1 cellular context compared by ENCODE assay signal in genomic region chr15:68192117-68192516, GRCh38.
TF ChIP-seq lines count a peak whose summit lies in the region.

No MANE protein-coding gene starts in this region.

TF ChIP-seq in WTC11, 78 proteins besides CTCF, POLR2A, EP300 and RAD21 (continued from another document):
- TF ChIP-seq, protein P1, sequence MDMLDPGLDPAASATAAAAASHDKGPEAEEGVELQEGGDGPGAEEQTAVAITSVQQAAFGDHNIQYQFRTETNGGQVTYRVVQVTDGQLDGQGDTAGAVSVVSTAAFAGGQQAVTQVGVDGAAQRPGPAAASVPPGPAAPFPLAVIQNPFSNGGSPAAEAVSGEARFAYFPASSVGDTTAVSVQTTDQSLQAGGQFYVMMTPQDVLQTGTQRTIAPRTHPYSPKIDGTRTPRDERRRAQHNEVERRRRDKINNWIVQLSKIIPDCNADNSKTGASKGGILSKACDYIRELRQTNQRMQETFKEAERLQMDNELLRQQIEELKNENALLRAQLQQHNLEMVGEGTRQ (CRISPR knock-in tag; IDR thresholded peaks at IDR 0.05) = no peak
- TF ChIP-seq E2F1 (CRISPR knock-in tag; IDR thresholded peaks at IDR 0.05) (no peak), ZNF138 (CRISPR knock-in tag; conservative IDR thresholded peaks at IDR 0.05) (no peak), NR2C2 (CRISPR knock-in tag; IDR thresholded peaks at IDR 0.05) (no peak), ZNF416 (CRISPR knock-in tag; IDR thresholded peaks at IDR 0.05) (no peak), ATF1 (CRISPR knock-in tag; IDR thresholded peaks at IDR 0.05) (no peak), SMAD3 (CRISPR knock-in tag; IDR thresholded peaks at IDR 0.05; ENCODE audit: borderline replicate concordance) (no peak)
- TF ChIP-seq, protein P2, sequence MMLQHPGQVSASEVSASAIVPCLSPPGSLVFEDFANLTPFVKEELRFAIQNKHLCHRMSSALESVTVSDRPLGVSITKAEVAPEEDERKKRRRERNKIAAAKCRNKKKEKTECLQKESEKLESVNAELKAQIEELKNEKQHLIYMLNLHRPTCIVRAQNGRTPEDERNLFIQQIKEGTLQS (CRISPR knock-in tag; conservative IDR thresholded peaks at IDR 0.05) = no peak
- TF ChIP-seq, protein P3, sequence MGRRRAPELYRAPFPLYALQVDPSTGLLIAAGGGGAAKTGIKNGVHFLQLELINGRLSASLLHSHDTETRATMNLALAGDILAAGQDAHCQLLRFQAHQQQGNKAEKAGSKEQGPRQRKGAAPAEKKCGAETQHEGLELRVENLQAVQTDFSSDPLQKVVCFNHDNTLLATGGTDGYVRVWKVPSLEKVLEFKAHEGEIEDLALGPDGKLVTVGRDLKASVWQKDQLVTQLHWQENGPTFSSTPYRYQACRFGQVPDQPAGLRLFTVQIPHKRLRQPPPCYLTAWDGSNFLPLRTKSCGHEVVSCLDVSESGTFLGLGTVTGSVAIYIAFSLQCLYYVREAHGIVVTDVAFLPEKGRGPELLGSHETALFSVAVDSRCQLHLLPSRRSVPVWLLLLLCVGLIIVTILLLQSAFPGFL (CRISPR knock-in tag; IDR thresholded peaks at IDR 0.05; ENCODE audit: borderline replicate concordance) = no peak
- TF ChIP-seq, protein P4, sequence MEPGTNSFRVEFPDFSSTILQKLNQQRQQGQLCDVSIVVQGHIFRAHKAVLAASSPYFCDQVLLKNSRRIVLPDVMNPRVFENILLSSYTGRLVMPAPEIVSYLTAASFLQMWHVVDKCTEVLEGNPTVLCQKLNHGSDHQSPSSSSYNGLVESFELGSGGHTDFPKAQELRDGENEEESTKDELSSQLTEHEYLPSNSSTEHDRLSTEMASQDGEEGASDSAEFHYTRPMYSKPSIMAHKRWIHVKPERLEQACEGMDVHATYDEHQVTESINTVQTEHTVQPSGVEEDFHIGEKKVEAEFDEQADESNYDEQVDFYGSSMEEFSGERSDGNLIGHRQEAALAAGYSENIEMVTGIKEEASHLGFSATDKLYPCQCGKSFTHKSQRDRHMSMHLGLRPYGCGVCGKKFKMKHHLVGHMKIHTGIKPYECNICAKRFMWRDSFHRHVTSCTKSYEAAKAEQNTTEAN (CRISPR knock-in tag; IDR thresholded peaks at IDR 0.05) = no peak
TF ChIP-seq in WTC11: peak in this region for 0.
